8 cellular contexts compared by ENCODE assay signal in genomic region chr3:30659270-30660127, GRCh38. TPM values are rescaled to one million over a fixed set of nuclear protein-coding genes. Genes with fewer than 3 reads are reported as not detected.
DNase-seq lines count a peak whose midpoint lies in the region; ATAC-seq and TF ChIP-seq lines count a peak whose summit lies in the region.

No MANE protein-coding gene starts in this region.

- H3K4me1 ChIP-seq in MM.1S (ENCODE audit: low read length) (peaks cover 77% of the 10 kb centered on the region), mucosa of descending colon (ENCODE audit: low read depth) (peaks cover 11% of the 10 kb centered on the region)

- H3K36me3 ChIP-seq in BJ (ENCODE audit: control insufficient read depth, insufficient read depth, low read length) (peaks cover 3% of the 10 kb centered on the region), MM.1S (replicated peaks; ENCODE audit: insufficient read depth, low read length) (no peaks in the 10 kb centered on the region), mucosa of descending colon (ENCODE audit: low read depth) (no peaks in the 10 kb centered on the region)

- H3K9me2 ChIP-seq in MM.1S (replicated peaks; ENCODE audit: insufficient read depth, low read length): no peaks in the 10 kb centered on the region

- in situ Hi-C loops in G401 (cut with HindIII; ENCODE audit: low sequenced_read_pairs): no loop called here

- no peaks in the 10 kb centered on the region for H3K27me3 ChIP-seq in BJ (ENCODE audit: control insufficient read depth, insufficient read depth, low read length)
- no peaks in the 10 kb centered on the region for H3K27me3 ChIP-seq in MM.1S (replicated peaks; ENCODE audit: insufficient read depth, low read length)

- H3K9me3 ChIP-seq in MM.1S (replicated peaks; ENCODE audit: insufficient read depth, low read length): no peaks in the 10 kb centered on the region
- no peaks in the 10 kb centered on the region for H3K9me3 ChIP-seq in mucosa of descending colon

- CTCF ChIA-PET in BJ (lab: Yijun Ruan, JAX): interaction anchor here (0.6 to 2.3 kb wide), 5 partner anchors 30 to 167 kb away, joined by 3 to 9 read pairs (median 4); partner anchors contain the start of gene TGFBR2

- peak overlapping the region; percentile 91 for H3K4me2 ChIP-seq in MM.1S (ENCODE audit: low read depth, low read length)

- intact Hi-C loops in mucosa of descending colon (cut with DNase I, micrococcal nuclease): no loop called here

- peak overlapping the region; percentile 57 for H3K9ac ChIP-seq in MM.1S (ENCODE audit: low read length)

- TF ChIP-seq CTCF in BJ (IDR thresholded peaks at IDR 0.05; ENCODE audit: insufficient read depth, low read depth, low read length): no peak
- TF ChIP-seq CTCF in MM.1S (IDR thresholded peaks at IDR 0.05; ENCODE audit: low read length): no peak
- no peak for TF ChIP-seq CTCF in mucosa of descending colon (IDR thresholded peaks at IDR 0.05)

- DNase-seq in BJ (ENCODE audit: low read depth) (peak; percentile 97), MM.1S (peak; percentile 34), mucosa of descending colon (no peak), NCI-H128 (lab: John Stamatoyannopoulos, UW; ENCODE audit: unreplicated experiment) (no peak), activated gamma-delta T cell treated with Interleukin-2 at 50 U/mL for 16 hours (no peak), G401 (ENCODE audit: low spot score) (no peak)
- DNase-seq in NK-92 treated with Interleukin-12 subunit alpha and Interleukin-12 subunit beta, amount 100 ng/mL, for 24 hours (lab: John Stamatoyannopoulos, UW): no peak

- H3K27ac ChIP-seq in MM.1S (ENCODE audit: low read length) (peak overlapping the region; percentile 95), cingulate gyrus (ENCODE audit: low read depth, low read length) (peak overlapping the region; percentile 33)

- POLR2A ChIA-PET in BJ (lab: Charles Lee): no interaction called here

- peak; percentile 10 for ATAC-seq in mucosa of descending colon

- no peak overlapping the region for H2AFZ ChIP-seq in MM.1S (ENCODE audit: low read length)

- peaks cover 18% of the 10 kb centered on the region for H3K79me2 ChIP-seq in MM.1S (ENCODE audit: low read length)

- H4K20me1 ChIP-seq in MM.1S (ENCODE audit: insufficient read depth, low read length): no peaks in the 10 kb centered on the region

- H3K4me3 ChIP-seq in BJ (ENCODE audit: low read depth, low read length): no peak overlapping the region
- H3K4me3 ChIP-seq in MM.1S (ENCODE audit: low read length): peak overlapping the region; percentile 28
- H3K4me3 ChIP-seq in mucosa of descending colon: no peak overlapping the region

- H3F3A ChIP-seq in MM.1S (ENCODE audit: insufficient read depth, low read length): peaks cover 51% of the 10 kb centered on the region

RNA-seq across cellular contexts. Expression of gene TGFBR2, which starts 53.1 kb away (rescaled TPM):
- polyA plus RNA-seq in BJ (2011; rRNA removed): 61.0 and 73.1 TPM in 2 replicates
- polyA minus RNA-seq in BJ (2011; rRNA and poly(A)+ RNA removed): 46.1 and 62.0 TPM in 2 replicates
- 100 to 1,000 TPM in 1 of 3 donors, 10 to 100 TPM in 2; 39.0 to 134 (median 71.4) TPM for total RNA-seq in mucosa of descending colon
- total RNA-seq in G401 (2014; rRNA removed; shearing (Covaris generic)): 0.81 TPM in 1 of 2 replicates, not detected in the other

Comparison
In these comparisons a context has a peak if more than half of its experiments do, and no peak if none do; other contexts are left out.
1. DNase-seq: peak in BJ (single experiment) and MM.1S (single experiment); none in mucosa of descending colon (0 of 3), NK-92 treated with Interleukin-12 subunit alpha and Interleukin-12 subunit beta, amount 100 ng/mL, for 24 hours (single experiment), NCI-H128 (single experiment), activated gamma-delta T cell treated with Interleukin-2 at 50 U/mL for 16 hours (single experiment) and G401 (single experiment).
2. RNA of gene TGFBR2, which starts 53.1 kb away (total RNA-seq): 39.0 to 134 TPM in mucosa of descending colon; 0.81 TPM in G401; every median in the first group is over 10 times any median in the second.